8 cellular contexts compared by ENCODE assay signal in genomic region chr16:47492428-47493357, GRCh38. TPM values are rescaled to one million over a fixed set of nuclear protein-coding genes. Genes with fewer than 3 reads are reported as not detected.
DNase-seq lines count a peak whose midpoint lies in the region; ATAC-seq and TF ChIP-seq lines count a peak whose summit lies in the region.

No MANE protein-coding gene starts in this region.

- H3K9me3 ChIP-seq in thymus (ENCODE audit: control insufficient read depth): no peaks in the 10 kb centered on the region

- H3K4me3 ChIP-seq in GM06990 (replicated peaks; ENCODE audit: low read depth, low read length): peak overlapping the region; percentile 70
- H3K4me3 ChIP-seq in thymus (ENCODE audit: low read length): no peak overlapping the region

- H3K27me3 ChIP-seq in GM06990 (replicated peaks; ENCODE audit: control insufficient read depth, insufficient read depth, low read length) (no peaks in the 10 kb centered on the region), thymus (ENCODE audit: control insufficient read depth, insufficient read depth) (no peaks in the 10 kb centered on the region)

- H3K27ac ChIP-seq in thymus (ENCODE audit: low read depth): peak overlapping the region; percentile 71

- H3K36me3 ChIP-seq in GM06990 (ENCODE audit: control insufficient read depth, insufficient read depth, low read length) (no peaks in the 10 kb centered on the region), thymus (ENCODE audit: control insufficient read depth, insufficient read depth) (no peaks in the 10 kb centered on the region)

- peaks cover 14 to 19% of the 10 kb centered on the region in 2 donors for H3K9me3 Mint-ChIP-seq in activated naive CD4-positive, alpha-beta T cell treated with anti-CD3 and anti-CD28 coated beads, Interleukin-2, amount 50 U/mL, for 72 hours

- no peak for TF ChIP-seq CTCF in GM06990 (IDR thresholded peaks at IDR 0.05; ENCODE audit: insufficient read depth, low read length, poor library complexity, severe bottlenecking)

- WGBS in thymus: 74% methylated on average over 10 of the region's 10 CpGs

- DNase-seq in GM06990 (ENCODE audit: extremely low read depth, insufficient read length) (peak; percentile 67), left lobe of liver (ENCODE audit: low spot score) (peak; percentile 48), occipital lobe (lab: John Stamatoyannopoulos, UW) (no peak), SHP77 treated with DMSO at 0.1 percent for 48 hours (lab: John Stamatoyannopoulos, UW) (no peak)
- DNase-seq in activated naive CD4-positive, alpha-beta T cell treated with anti-CD3 and anti-CD28 coated beads, Interleukin-2, amount 50 U/mL, for 72 hours (ENCODE audit: low spot score in 2 of 2): no peak

- ATAC-seq in GM19463 (IDR thresholded peaks at IDR 0.05; ENCODE audit: unreplicated experiment) (peak; percentile 91), HG03521 (IDR thresholded peaks at IDR 0.05; ENCODE audit: unreplicated experiment) (peak; percentile 61), left lobe of liver (peak; percentile 84)
- peak in 1 of 2 donors; percentile 67 for ATAC-seq in activated naive CD4-positive, alpha-beta T cell treated with anti-CD3 and anti-CD28 coated beads, Interleukin-2, amount 50 U/mL, for 72 hours

- peak overlapping the region; percentile 79 to 81 for H3K27ac Mint-ChIP-seq in activated naive CD4-positive, alpha-beta T cell treated with anti-CD3 and anti-CD28 coated beads, Interleukin-2, amount 50 U/mL, for 72 hours

- H3K4me1 ChIP-seq in thymus (ENCODE audit: control insufficient read depth, insufficient read depth, low read length): peaks cover 6% of the 10 kb centered on the region

- peaks cover 39 to 42% of the 10 kb centered on the region in 2 donors for H3K36me3 Mint-ChIP-seq in activated naive CD4-positive, alpha-beta T cell treated with anti-CD3 and anti-CD28 coated beads, Interleukin-2, amount 50 U/mL, for 72 hours

RNA-seq across cellular contexts. Expression of gene PHKB, which starts 31.6 kb away (rescaled TPM):
- 10 to 100 TPM; 22.4 to 28.6 TPM for total RNA-seq in activated naive CD4-positive, alpha-beta T cell treated with anti-CD3 and anti-CD28 coated beads, Interleukin-2, amount 50 U/mL, for 72 hours
- total RNA-seq in left lobe of liver: 34.2 TPM
- 34.7 TPM for polyA plus RNA-seq in thymus
- total RNA-seq in occipital lobe: 195 TPM

RNA-seq across cellular contexts. Expression of gene ITFG1, which starts 31.8 kb away (rescaled TPM):
- 10 to 100 TPM; 14.1 to 15.9 TPM for total RNA-seq in activated naive CD4-positive, alpha-beta T cell treated with anti-CD3 and anti-CD28 coated beads, Interleukin-2, amount 50 U/mL, for 72 hours
- total RNA-seq in left lobe of liver (27.3 TPM), occipital lobe (187 TPM)
- polyA plus RNA-seq in thymus: 28.8 TPM

Comparison
In these comparisons a context has a peak if more than half of its experiments do, and no peak if none do; other contexts are left out.
1. DNase-seq: peak in GM06990 (single experiment) and left lobe of liver (single experiment); none in activated naive CD4-positive, alpha-beta T cell treated with anti-CD3 and anti-CD28 coated beads, Interleukin-2, amount 50 U/mL, for 72 hours (0 of 2), occipital lobe (single experiment) and SHP77 treated with DMSO at 0.1 percent for 48 hours (single experiment).